In genomic region chr4:177322881-177323280, GRCh38 we compare ENCODE assay signal across 26 cellular contexts. TPM values are rescaled to one million over a fixed set of nuclear protein-coding genes. Genes with fewer than 3 reads are reported as not detected.
A peak's percentile ranks its signal among the peaks of the same experiment; 100 is the strongest.
DNase-seq lines count a peak whose midpoint lies in the region; ATAC-seq, FAIRE-seq and TF ChIP-seq lines count a peak whose summit lies in the region.
"Had no signal": no experiment of that assay in that cellular context is flagged by ENCODE, and none has a peak within 500 bp of the region (broad histone marks: within the 10 kb centered on the region; RNA-seq: fewer than 3 reads in every experiment).

No MANE protein-coding gene starts in this region.

- no peak for DNase-seq in A549 (ENCODE audit: low read depth in 1 of 2, low spot score in 1 of 2)
- DNase-seq in DND-41, result no peak
- DNase-seq in body of pancreas, result no peak
- peak; percentile 70 for DNase-seq in fibroblast of the aortic adventitia (ENCODE audit: low read depth)
- DNase-seq in AG08395 (ENCODE audit: low spot score), result no peak
- DNase-seq in Kasumi-1 (lab: John Stamatoyannopoulos, UW), result no peak
- DNase-seq in COR-L47 (lab: John Stamatoyannopoulos, UW), result no peak
- DNase-seq: ACHN; activated CD4-positive, alpha-beta T cell treated with anti-CD3 and anti-CD28 coated beads, Interleukin-2, amount 50 U/mL, for 4 hours; activated naive CD8-positive, alpha-beta T cell treated with anti-CD3 and anti-CD28 coated beads, Interleukin-2, amount 10 ng/mL, durations not matched to agents 7 days and 5 days; left cardiac atrium; NCI-H146; NCI-H446 treated with DMSO at 0.1 percent for 48 hours; OCI-M1; stimulated activated CD4-positive, alpha-beta T cell treated with anti-CD3 and anti-CD28 coated beads, Interleukin-4, amount 100 ng/mL, for 24 hours; upper lobe of right lung had no signal

- H3K27ac ChIP-seq in A549, result peak overlapping the region; percentile 66 to 74
- no peak overlapping the region for H3K27ac ChIP-seq in DND-41 (ENCODE audit: low read length)
- peak overlapping the region in 2 of 4 donors; percentile 20 to 45 for H3K27ac ChIP-seq in body of pancreas
- H3K27ac ChIP-seq: ascending aorta, BLaER1, epithelial cell of prostate, foreskin keratinocyte, KMS-11, prostate gland, upper lobe of right lung had no signal

- ATAC-seq in A549, result no peak
- ATAC-seq in DND-41 (ENCODE audit: insufficient read depth, low read depth), result no peak
- ATAC-seq in body of pancreas, result peak; percentile 77
- no peak for ATAC-seq in GM18498 (IDR thresholded peaks at IDR 0.05; ENCODE audit: unreplicated experiment)
- ATAC-seq: left cardiac atrium; sciatic nerve; stimulated activated effector memory CD8-positive, alpha-beta T cell treated with anti-CD3 and anti-CD28 coated beads, Interleukin-12 subunit alpha, Interleukin-12 subunit beta, amount 100 ng/mL, for 72 hours; upper lobe of right lung; WTC11 had no signal

- peak overlapping the region; percentile 29 for H3K4me3 ChIP-seq in A549
- no peak overlapping the region for H3K4me3 ChIP-seq in DND-41 (ENCODE audit: low read depth in 1 of 2, low read length in 2 of 2)
- no peak overlapping the region for H3K4me3 ChIP-seq in body of pancreas
- H3K4me3 ChIP-seq in fibroblast of the aortic adventitia (ENCODE audit: low read depth, low read length), result peak overlapping the region; percentile 26
- H3K4me3 ChIP-seq: BLaER1, prostate gland, upper lobe of right lung had no signal

- no peak for TF ChIP-seq CTCF in A549 (IDR thresholded peaks at IDR 0.05)
- no peak for TF ChIP-seq CTCF in DND-41 (IDR thresholded peaks at IDR 0.05; ENCODE audit: borderline replicate concordance, extremely low read depth, low read length, poor library complexity, severe bottlenecking)
- no peak for TF ChIP-seq CTCF in body of pancreas (IDR thresholded peaks at IDR 0.05)
- TF ChIP-seq CTCF in fibroblast of the aortic adventitia (IDR thresholded peaks at IDR 0.05; ENCODE audit: insufficient read depth, low read length), result no peak

- H3K36me3 ChIP-seq in DND-41 (ENCODE audit: insufficient read depth, low read length) (peaks cover 90% of the 10 kb centered on the region), body of pancreas (replicated peaks in 1 of 2; ENCODE audit: insufficient read depth in 1 of 2, low read depth in 2 of 2) (no peaks in the 10 kb centered on the region)
- H3K36me3 ChIP-seq: ascending aorta, prostate gland, upper lobe of right lung had no signal

- FAIRE-seq in A549 (lab: Jason Lieb, UNC), result no peak

- H3K9ac ChIP-seq in DND-41 (ENCODE audit: low read depth, low read length), result no peak overlapping the region
- H3K9ac ChIP-seq: BLaER1, KMS-11 had no signal

- no peaks in the 10 kb centered on the region for H3K9me3 ChIP-seq in A549
- no peaks in the 10 kb centered on the region for H3K9me3 ChIP-seq in DND-41 (ENCODE audit: insufficient read depth, low read length, severe bottlenecking)
- no peaks in the 10 kb centered on the region for H3K9me3 ChIP-seq in body of pancreas
- H3K9me3 ChIP-seq: ascending aorta, prostate gland, upper lobe of right lung had no signal

- H3K4me2 ChIP-seq in A549, result peak overlapping the region; percentile 76
- peak overlapping the region; percentile 10; the same call in 1 of the 2 replicates for H3K4me2 ChIP-seq in DND-41 (ENCODE audit: insufficient read depth, low read length)
- H3K4me2 ChIP-seq: BLaER1, KMS-11 had no signal

- POLR2A ChIA-PET in A549 (lab: Yijun Ruan, JAX), result no interaction called here

- H3K79me2 ChIP-seq in DND-41 (ENCODE audit: insufficient read depth, low read length), result peaks cover 100% of the 10 kb centered on the region

- TF ChIP-seq POLR2A in A549 (IDR thresholded peaks at IDR 0.05; ENCODE audit: low read length) (no peak), body of pancreas (IDR thresholded peaks at IDR 0.05) (no peak)

- no peak overlapping the region for H2AFZ ChIP-seq in DND-41 (ENCODE audit: low read depth, low read length)

- no peak for TF ChIP-seq RAD21 in A549 (conservative IDR thresholded peaks at IDR 0.05 in 1 of 2, IDR thresholded peaks at IDR 0.05 in 1 of 2)

- H3K27me3 ChIP-seq in DND-41 (ENCODE audit: insufficient read depth, low read length, poor library complexity) (no peaks in the 10 kb centered on the region), body of pancreas (no peaks in the 10 kb centered on the region)
- H3K27me3 ChIP-seq: ascending aorta, BLaER1, foreskin keratinocyte, upper lobe of right lung had no signal

- 60% methylated on average over 3 of the region's 3 CpGs for WGBS in A549 (ENCODE audit: missing lambda C conversion rate)
- 29 to 38% methylated on average over 3 of the region's 3 CpGs for WGBS in body of pancreas, 2 donors

- H4K20me1 ChIP-seq in DND-41 (ENCODE audit: insufficient read depth, low read length), result peaks cover 61% of the 10 kb centered on the region
- H4K20me1 ChIP-seq: BLaER1 had no signal

- CTCF ChIA-PET in A549 (lab: Yijun Ruan, JAX), result interaction anchor here (1.4 kb wide), 1 partner anchor 17 kb away, joined by 4 read pairs; no protein-coding TSS in a partner anchor

- no peak for TF ChIP-seq EP300 in A549 (IDR thresholded peaks at IDR 0.05)

- H3K4me1 ChIP-seq in A549 (peaks cover 55% of the 10 kb centered on the region), DND-41 (ENCODE audit: insufficient read depth, low read length) (peaks cover 78% of the 10 kb centered on the region), body of pancreas (peaks cover 18% of the 10 kb centered on the region)
- H3K4me1 ChIP-seq: ascending aorta, BLaER1, foreskin keratinocyte, prostate gland, upper lobe of right lung had no signal

- intact Hi-C loops in body of pancreas (cut with DNase I), result no loop called here

TF ChIP-seq in A549, 52 proteins besides CTCF, POLR2A, EP300 and RAD21:
- TF ChIP-seq RCOR1 (IDR thresholded peaks at IDR 0.05; ENCODE audit: low read depth, low read length) (no peak), MAZ (IDR thresholded peaks at IDR 0.05; ENCODE audit: borderline replicate concordance, low read depth, low read length) (no peak), FOSL2 (IDR thresholded peaks at IDR 0.05) (no peak), FOSL2 (CRISPR knock-in tag; IDR thresholded peaks at IDR 0.05) (no peak), PBX3 (IDR thresholded peaks at IDR 0.05) (no peak), NR3C1 (IDR thresholded peaks at IDR 0.05) (no peak), KDM1A (IDR thresholded peaks at IDR 0.05; ENCODE audit: low read depth) (no peak)

RNA-seq across cellular contexts. Expression of gene NEIL3, which starts 13.2 kb away (rescaled TPM):
- polyA plus RNA-seq in A549 (2011; rRNA removed) (29.1 and 42.0 TPM in 2 replicates), A549 (2017; fragmentation: RNase III; extraction: RNeasy Plus Mini Kit Qiagen cat#74134 plus additional on column Dnase treatment) (22.1 to 25.8 TPM (median 23.4 TPM) in 3 replicates)
- 16.0 and 16.3 TPM in 2 replicates for polyA plus RNA-seq in A549 (2012; cell fraction: cytosol; rRNA removed)
- 14.7 and 17.9 TPM in 2 replicates for polyA plus RNA-seq in A549 (2012; cell fraction: nucleus; rRNA removed)
- polyA minus RNA-seq in A549 (2011; rRNA and poly(A)+ RNA removed), result 17.1 and 17.3 TPM in 2 replicates
- total RNA-seq in body of pancreas (not detected), fibroblast of the aortic adventitia (ENCODE audit: low replicate concordance) (3.7 and 20.8 TPM in 2 replicates)
- total RNA-seq: ascending aorta had no signal

Comparison
In these comparisons a context has a peak if more than half of its experiments do, and no peak if none do; other contexts are left out.
1. H3K4me3 ChIP-seq: peak in A549 (single experiment) and fibroblast of the aortic adventitia (single experiment); none in DND-41 (0 of 2) and body of pancreas (0 of 2).